In genomic region chr7:105488219-105488571, GRCh38 we compare ENCODE assay signal across 1 cellular context.
A peak's percentile ranks its signal among the peaks of the same experiment; 100 is the strongest.
TF ChIP-seq lines count a peak whose summit lies in the region.

No MANE protein-coding gene starts in this region.

TF ChIP-seq in SK-N-SH, 30 proteins besides CTCF, POLR2A, EP300 and RAD21 (continued from another document):
- TF ChIP-seq GATA2 (CRISPR knock-in tag; IDR thresholded peaks at IDR 0.05) (peak; percentile 55; the same call in 1 of the 2 replicates), RXRA (IDR thresholded peaks at IDR 0.05; ENCODE audit: borderline replicate concordance, low read depth) (0 out of 2 replicates have a peak, but pooled peaks have one; percentile 18)
